ENCODE assay signal across 9 cellular contexts in genomic region chr1:170755791-170756190, GRCh38.
"Had no signal": no experiment of that assay in that cellular context is flagged by ENCODE, and none has a peak within 500 bp of the region (broad histone marks: within the 10 kb centered on the region; RNA-seq: fewer than 3 reads in every experiment).

No MANE protein-coding gene starts in this region.

- FAIRE-seq: H54, HepG2 had no signal

- H2AFZ ChIP-seq: GM23248 had no signal

- H3K27ac ChIP-seq: GM23248, KMS-11 had no signal

- H3K4me3 ChIP-seq: GM23248 had no signal

- DNase-seq: GM23248, GOT3, H9, HCEC 1CT, Karpas-422, KBM-7 had no signal

- H3K9ac ChIP-seq: GM23248, KMS-11 had no signal

- H3K4me2 ChIP-seq: KMS-11 had no signal
